Comparison of ENCODE assay signal across 25 cellular contexts in genomic region chr3:12015627-12016026, GRCh38. TPM values are rescaled to one million over a fixed set of nuclear protein-coding genes. Genes with fewer than 3 reads are reported as not detected.
"Had no signal": no experiment of that assay in that cellular context is flagged by ENCODE, and none has a peak within 500 bp of the region (broad histone marks: within the 10 kb centered on the region; RNA-seq: fewer than 3 reads in every experiment).

No MANE protein-coding gene starts in this region.

- H3K4me2 ChIP-seq: neural progenitor cell had no signal

- H3K9ac ChIP-seq: neural progenitor cell, parathyroid adenoma had no signal

- H3K27ac ChIP-seq: neural progenitor cell, ovary, parathyroid adenoma, psoas muscle, right lobe of liver, sigmoid colon, stomach, thoracic aorta, thyroid gland, tibial nerve, upper lobe of left lung had no signal

- FAIRE-seq: small intestine, urothelium cell line had no signal

- ATAC-seq: naive thymus-derived CD4-positive, alpha-beta T cell; natural killer cell; psoas muscle; right cardiac atrium; right lobe of liver; stimulated activated effector memory CD8-positive, alpha-beta T cell treated with anti-CD3 and anti-CD28 coated beads, Interleukin-12 subunit alpha, Interleukin-12 subunit beta, amount 100 ng/mL, for 72 hours; stimulated activated naive B cell treated with anti-CD40 and anti-IgM and Interleukin-4, amounts not matched to agents 10 μg/mL and 1 μg/mL and 100 μg/mL, for 72 hours had no signal

- H3K36me3 ChIP-seq: neural progenitor cell, ovary, right lobe of liver, sigmoid colon, stomach, thoracic aorta, thyroid gland, tibial nerve, upper lobe of left lung had no signal

- H3K4me3 ChIP-seq: neural progenitor cell, ovary, psoas muscle, right lobe of liver, sigmoid colon, stomach, thoracic aorta, thyroid gland, tibial nerve, upper lobe of left lung had no signal

- H3K9me3 ChIP-seq: ovary, psoas muscle, right lobe of liver, sigmoid colon, stomach, thoracic aorta, thyroid gland, tibial nerve, upper lobe of left lung had no signal

- H2AFZ ChIP-seq: neural progenitor cell, parathyroid adenoma had no signal

- DNase-seq: naive thymus-derived CD4-positive, alpha-beta T cell; natural killer cell; occipital lobe; ovary; posterior cingulate gyrus; psoas muscle; right cardiac atrium; right lobe of liver; sigmoid colon; small intestine; stimulated activated CD4-positive, alpha-beta T cell treated with anti-CD3 and anti-CD28 coated beads, Interleukin-15, amount 100 ng/mL, for 24 hours; stimulated activated CD4-positive, alpha-beta T cell treated with anti-CD3 and anti-CD28 coated beads, Interleukin-4, amount 100 ng/mL, for 24 hours; stimulated activated naive B cell treated with anti-CD40 and anti-IgM and Interleukin-4, amounts not matched to agents 10 μg/mL and 1 μg/mL and 100 μg/mL, for 72 hours; stimulated activated naive CD4-positive, alpha-beta T cell treated with Interleukin-2 at 50 U/mL for 16 hours; stomach; thyroid gland; trophoblast cell; upper lobe of left lung had no signal

- H3K27me3 ChIP-seq: neural progenitor cell, ovary, right lobe of liver, thyroid gland, upper lobe of left lung had no signal

- H3K4me1 ChIP-seq: psoas muscle, right lobe of liver, sigmoid colon, stomach, thyroid gland, tibial nerve, upper lobe of left lung had no signal

RNA-seq across cellular contexts. Expression of gene SYN2, which starts 11.4 kb away (rescaled TPM):
- total RNA-seq: osteoblast, right lobe of liver had no signal
- polyA plus RNA-seq: naive thymus-derived CD4-positive, alpha-beta T cell had no signal
